9 cellular contexts compared by ENCODE assay signal in genomic region chr14:92037989-92038388, GRCh38. TPM values are rescaled to one million over a fixed set of nuclear protein-coding genes. Genes with fewer than 3 reads are reported as not detected.
DNase-seq lines count a peak whose midpoint lies in the region; ATAC-seq, FAIRE-seq and TF ChIP-seq lines count a peak whose summit lies in the region.
"Had no signal": no experiment of that assay in that cellular context is flagged by ENCODE, and none has a peak within 500 bp of the region (broad histone marks: within the 10 kb centered on the region; RNA-seq: fewer than 3 reads in every experiment).

No MANE protein-coding gene starts in this region.

- H3K36me3 ChIP-seq in OCI-LY7 (ENCODE audit: insufficient read depth, low read length) (peaks cover 35% of the 10 kb centered on the region), H1 (ENCODE audit: control insufficient read depth in 2 of 4, insufficient read depth in 4 of 4, low read length in 3 of 4) (peaks cover 0 to 3% (median under 1%) of the 10 kb centered on the region in 4 experiments; a peak in 3 of 8 replicates)

- no peak for TF ChIP-seq POLR2A in H1 (IDR thresholded peaks at IDR 0.05; ENCODE audit: control extremely low read depth in 1 of 2, low read depth in 2 of 2, low read length in 2 of 2)

- H3K4me1 ChIP-seq in OCI-LY7 (ENCODE audit: insufficient read depth, low read length, poor library complexity, severe bottlenecking): peaks cover 25% of the 10 kb centered on the region
- H3K4me1 ChIP-seq in H1 (replicated peaks in 1 of 4; ENCODE audit: control insufficient read depth in 3 of 4, insufficient read depth in 4 of 4, low read length in 3 of 4): peaks cover 0 to 5% (median 3%) of the 10 kb centered on the region in 4 experiments; a peak in 5 of 7 replicates

- no peak for TF ChIP-seq RAD21 in H1 (IDR thresholded peaks at IDR 0.05 in 1 of 2, conservative IDR thresholded peaks at IDR 0.05 in 1 of 2; ENCODE audit: low read depth in 2 of 2, low read length in 2 of 2)

- H3K4me2 ChIP-seq in OCI-LY7 (ENCODE audit: low read length) (peak overlapping the region; percentile 93), H1 (ENCODE audit: insufficient read depth in 1 of 2, low read depth in 2 of 2, low read length in 2 of 2) (peak overlapping the region; percentile 77 to 93)

- no peaks in the 10 kb centered on the region for H3K27me3 ChIP-seq in H1 (replicated peaks in 1 of 4; ENCODE audit: control insufficient read depth in 3 of 4, extremely low read depth in 1 of 4, insufficient read depth in 3 of 4, low read length in 3 of 4)

- no peak for FAIRE-seq in H1 (lab: Jason Lieb, UNC)

- peaks cover 63% of the 10 kb centered on the region for H3K79me2 ChIP-seq in OCI-LY7 (ENCODE audit: insufficient read depth, low read depth, low read length)
- peaks cover 22 to 55% of the 10 kb centered on the region in 2 experiments for H3K79me2 ChIP-seq in H1 (ENCODE audit: control insufficient read depth in 1 of 2, insufficient read depth in 2 of 2, low read length in 2 of 2)

- no peak overlapping the region for H3K4ac ChIP-seq in H1 (replicated peaks; ENCODE audit: insufficient read length, low read depth, low read length)

- H3K14ac ChIP-seq in H1 (ENCODE audit: insufficient read length): no peak overlapping the region

- intact Hi-C loops in Calu3 (cut with micrococcal nuclease; ENCODE audit: unreplicated experiment) (no loop called here), OCI-LY7 (cut with micrococcal nuclease; ENCODE audit: unreplicated experiment) (no loop called here)

- H3K27me3 Mint-ChIP-seq in Calu3 (ENCODE audit: unreplicated experiment): no peaks in the 10 kb centered on the region
- H3K27me3 Mint-ChIP-seq in osteocyte (ENCODE audit: unreplicated experiment): no peaks in the 10 kb centered on the region

- H3K36me3 Mint-ChIP-seq in Calu3 (ENCODE audit: insufficient read depth, unreplicated experiment): peaks cover 35% of the 10 kb centered on the region
- H3K36me3 Mint-ChIP-seq in osteocyte (ENCODE audit: unreplicated experiment): peaks cover 9% of the 10 kb centered on the region

- H2BK12ac ChIP-seq in H1 (ENCODE audit: low read depth, low read length): no peak overlapping the region; the same call in 1 of the 2 replicates

- no peak overlapping the region for H3K27ac ChIP-seq in OCI-LY7 (ENCODE audit: low read depth, low read length, poor library complexity, severe bottlenecking)
- no peak overlapping the region for H3K27ac ChIP-seq in H1 (ENCODE audit: low read depth, low read length)

- H3K9me3 ChIP-seq in OCI-LY7 (ENCODE audit: low read length) (no peaks in the 10 kb centered on the region), H1 (ENCODE audit: insufficient read depth in 2 of 2, low read depth in 1 of 2, low read length in 1 of 2) (0 out of 4 replicates have a peak, but pooled peaks cover 0 to 4% of the 10 kb centered on the region in 2 experiments)

- H4K20me1 ChIP-seq in OCI-LY7 (ENCODE audit: insufficient read depth, low read length) (0 out of 2 replicates have a peak, but pooled peaks cover 10% of the 10 kb centered on the region), H1 (replicated peaks in 1 of 2; ENCODE audit: control insufficient read depth in 1 of 2, insufficient read depth in 2 of 2, low read length in 2 of 2) (peaks cover 2% of the 10 kb centered on the region in 2 experiments)

- H3K79me1 ChIP-seq in H1 (ENCODE audit: low read depth, low read length): peaks cover 3% of the 10 kb centered on the region; the same call in 1 of the 2 replicates

- no peak overlapping the region for H4K91ac ChIP-seq in H1 (replicated peaks; ENCODE audit: insufficient read length, low read length)

- H3K9me2 ChIP-seq in OCI-LY7 (ENCODE audit: insufficient read depth, low read length): no peaks in the 10 kb centered on the region

- no peak overlapping the region for H3K18ac ChIP-seq in H1 (ENCODE audit: extremely low read depth, low read length)

- no peak overlapping the region; a peak in 1 of 7 replicates for H3K9ac ChIP-seq in H1 (replicated peaks in 1 of 4; ENCODE audit: extremely low read depth in 1 of 4, low read depth in 3 of 4, low read length in 3 of 4)

- H4K5ac ChIP-seq in H1 (ENCODE audit: insufficient read length, low read depth, low read length): no peak overlapping the region

- BruUV-seq in Calu3 (replicated peaks; lab: Mats Ljungman, UMichigan): no TSS peak
- no TSS peak for BruUV-seq in OCI-LY7 (replicated peaks; lab: Mats Ljungman, UMichigan)

- H3K4me3 Mint-ChIP-seq in Calu3 (ENCODE audit: low read depth, unreplicated experiment): peak overlapping the region; percentile 92
- H3K4me3 Mint-ChIP-seq in osteocyte (ENCODE audit: unreplicated experiment): peak overlapping the region; percentile 99

- H4K8ac ChIP-seq in H1 (ENCODE audit: extremely low read depth, insufficient read depth, low read length): no peak overlapping the region

- no peak overlapping the region for H2BK120ac ChIP-seq in H1 (replicated peaks; ENCODE audit: low read depth, low read length)

- peaks cover 3% of the 10 kb centered on the region for H3K9me3 Mint-ChIP-seq in Calu3 (ENCODE audit: low read depth, unreplicated experiment)
- H3K9me3 Mint-ChIP-seq in osteocyte (ENCODE audit: unreplicated experiment): no peaks in the 10 kb centered on the region

- H3K23ac ChIP-seq in H1 (ENCODE audit: insufficient read length): no peak overlapping the region

- ATAC-seq in HG02884 (IDR thresholded peaks at IDR 0.05; ENCODE audit: unreplicated experiment) (no peak), HG03025 (IDR thresholded peaks at IDR 0.05; ENCODE audit: low FRiP score, unreplicated experiment) (no peak), HG03196 (IDR thresholded peaks at IDR 0.05; ENCODE audit: unreplicated experiment) (no peak)

- H2AFZ ChIP-seq in OCI-LY7 (ENCODE audit: low read length) (no peak overlapping the region), H1 (ENCODE audit: low read length) (no peak overlapping the region)

- no peak for TF ChIP-seq EP300 in H1 (IDR thresholded peaks at IDR 0.05; ENCODE audit: borderline replicate concordance in 1 of 2, low read depth in 2 of 2, low read length in 2 of 2)

- H2BK20ac ChIP-seq in H1 (ENCODE audit: low read length): no peak overlapping the region

- TF ChIP-seq CTCF in Calu3 (IDR thresholded peaks at IDR 0.05; ENCODE audit: unreplicated experiment) (no peak), OCI-LY7 (conservative IDR thresholded peaks at IDR 0.05; ENCODE audit: low read length) (no peak), H1 (IDR thresholded peaks at IDR 0.05; ENCODE audit: control extremely low read depth in 1 of 3, insufficient read depth in 1 of 3, low read depth in 1 of 3, low read length in 3 of 3) (no peak), osteocyte (IDR thresholded peaks at IDR 0.05) (no peak)

- H2BK15ac ChIP-seq in H1 (ENCODE audit: low read length): no peak overlapping the region

- peaks cover 15% of the 10 kb centered on the region for H3K23me2 ChIP-seq in H1 (ENCODE audit: low read depth, low read length)

- no peak overlapping the region for H3K56ac ChIP-seq in H1 (replicated peaks; ENCODE audit: insufficient read length, low read depth, low read length)

- CTCF ChIA-PET in Calu3 (lab: Charles Lee): no interaction called here
- CTCF ChIA-PET in OCI-LY7 (lab: Charles Lee; ENCODE audit: unreplicated experiment): no interaction called here
- CTCF ChIA-PET in H1 (lab: Charles Lee; ENCODE audit: partially characterized antibody): interaction anchor here (0.6 kb wide), 2 partner anchors 29 to 499 kb away, joined by 3 to 4 read pairs; no protein-coding TSS in a partner anchor

- no peak overlapping the region for H2BK5ac ChIP-seq in H1 (ENCODE audit: low read depth, low read length)

- peak overlapping the region; percentile 93 for H3K27ac Mint-ChIP-seq in Calu3 (ENCODE audit: unreplicated experiment)
- peak overlapping the region; percentile 11 for H3K27ac Mint-ChIP-seq in osteocyte (ENCODE audit: unreplicated experiment)

- WGBS in H1 (ENCODE audit: extremely low coverage in 1 of 2, insufficient coverage in 1 of 2, insufficient read length in 1 of 2, insufficient replicate concordance in 2 of 2, low coverage in 1 of 2, low lambda C conversion rate in 2 of 2, missing lambda C conversion rate in 1 of 2), 2 experiments: 86% methylated on average over 3 of the region's 3 CpGs; no CpG with 5 or more reads in 1 of the 2 experiments

- peaks cover 24% of the 10 kb centered on the region for H3K4me1 Mint-ChIP-seq in Calu3 (ENCODE audit: low read depth, unreplicated experiment)
- H3K4me1 Mint-ChIP-seq in osteocyte (ENCODE audit: unreplicated experiment): peaks cover 36% of the 10 kb centered on the region

- H3K4me3 ChIP-seq in OCI-LY7 (ENCODE audit: low read depth, low read length, poor library complexity, severe bottlenecking) (peak overlapping the region; percentile 81), H1 (ENCODE audit: extremely low read depth in 1 of 4, insufficient read depth in 2 of 4, low read depth in 3 of 4, low read length in 4 of 4) (peak overlapping the region in 2 of 4 experiments; percentile 29 to 92; a peak in 5 of 8 replicates)

- DNase-seq in Calu3: no peak
- DNase-seq in OCI-LY7 (ENCODE audit: low spot score): no peak
- no peak for DNase-seq in H1 (ENCODE audit: low read depth in 1 of 2, low spot score in 2 of 2)
- DNase-seq in osteocyte (ENCODE audit: extremely low spot score, unreplicated experiment): no peak
- no peak for DNase-seq in NCI-H1092 (lab: John Stamatoyannopoulos, UW)
- DNase-seq: NCI-H1436 treated with DMSO at 0.1 percent for 48 hours had no signal

- no peak overlapping the region for H2AK5ac ChIP-seq in H1 (ENCODE audit: low read depth, low read length)

- POLR2A ChIA-PET in OCI-LY7 (lab: Charles Lee) (interaction anchor here (0.9 kb wide), 1 partner anchor 34 kb away, joined by 3 read pairs; no protein-coding TSS in a partner anchor), H1 (lab: Charles Lee; ENCODE audit: partially characterized antibody) (interaction anchor here (1.0 to 1.4 kb wide), 2 partner anchors 20 to 24 kb away, joined by 3 read pairs; no protein-coding TSS in a partner anchor)

TF ChIP-seq in H1, 55 proteins besides CTCF, POLR2A, EP300 and RAD21 (continues in another document):
- TF ChIP-seq SIX5 (IDR thresholded peaks at IDR 0.05; ENCODE audit: low read depth, low read length) (no peak), EGR1 (IDR thresholded peaks at IDR 0.05; ENCODE audit: borderline replicate concordance, low read depth, low read length) (no peak), HDAC6 (IDR thresholded peaks at IDR 0.05; ENCODE audit: low read depth, low read length) (no peak)

RNA-seq across cellular contexts. Expression of gene TRIP11, which starts 1.9 kb away (rescaled TPM):
- 50.2 and 53.8 TPM in 2 replicates for total RNA-seq in Calu3 (2022)
- 11.8 and 15.1 TPM in 2 replicates for total RNA-seq in OCI-LY7 (2014; rRNA removed; shearing (Covaris generic))
- 43.2 and 44.4 TPM in 2 replicates for total RNA-seq in OCI-LY7 (2022)
- total RNA-seq in H1 (2021; fragmentation: NEBNext Ultra II Directional; extraction: Animal tissue kit (Norgen Biotek cat#: 25700)): 30.4 and 32.3 TPM in 2 replicates
- 1.5 and 3.3 TPM in 2 replicates for polyA plus RNA-seq in H1 (2011; rRNA removed)
- 3.5 TPM for polyA plus RNA-seq in H1 (2011; cell fraction: cytosol; rRNA removed)
- 9.3 TPM for polyA plus RNA-seq in H1 (2011; cell fraction: nucleus; rRNA removed)
- 9.7 to 12.5 TPM (median 11.2 TPM) in 4 replicates for polyA plus RNA-seq in H1 (2012, experiment 1 of 2)
- polyA plus RNA-seq in H1 (2012, experiment 2 of 2): 1.0 TPM
- 17.0 TPM for polyA plus RNA-seq in H1 (2013, experiment 1 of 2)
- polyA plus RNA-seq in H1 (2013, experiment 2 of 2): 17.7 TPM
- 54.9 and 75.1 TPM in 2 replicates for polyA minus RNA-seq in H1 (2011; rRNA and poly(A)+ RNA removed)
- polyA minus RNA-seq in H1 (2011; cell fraction: cytosol; rRNA and poly(A)+ RNA removed): 8.7 TPM
- polyA minus RNA-seq in H1 (2011; cell fraction: nucleus; rRNA and poly(A)+ RNA removed): 98.1 TPM
- 74.8 and 75.1 TPM in 2 replicates for total RNA-seq in osteocyte
